Comparison of ENCODE assay signal across 19 cellular contexts in the genomic region with DNA sequence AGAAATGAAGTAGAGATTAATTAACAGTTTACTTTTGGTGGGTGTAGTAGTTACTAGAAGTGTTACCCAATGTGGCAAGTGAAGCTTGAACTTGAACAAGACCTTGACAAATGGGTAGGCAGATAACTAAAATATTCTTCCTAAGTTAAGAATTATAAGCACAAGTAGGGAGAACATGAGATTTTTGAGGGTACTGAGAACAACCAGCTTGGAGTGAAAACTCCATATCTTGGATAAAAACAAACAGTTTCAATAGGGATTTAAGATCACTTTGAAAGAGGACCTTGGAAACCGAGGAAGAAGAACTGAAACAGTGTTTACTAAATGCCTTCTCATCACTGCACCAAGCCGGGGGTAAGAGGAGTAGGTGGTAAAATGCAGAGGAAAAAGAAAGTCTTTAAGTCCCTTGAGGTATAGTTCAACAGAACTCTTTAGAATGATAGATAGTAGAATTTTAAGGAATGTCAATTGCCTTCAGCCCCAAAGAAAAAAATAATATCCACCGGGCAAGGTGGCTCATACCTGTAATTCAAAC.
"Had no signal": no experiment of that assay in that cellular context is flagged by ENCODE, and none has a peak within 500 bp of the region (broad histone marks: within the 10 kb centered on the region; RNA-seq: fewer than 3 reads in every experiment).

No MANE protein-coding gene starts in this region.

- H3K27me3 ChIP-seq: cardiac muscle cell, SJCRH30 had no signal

- H3K9me3 ChIP-seq: SJCRH30, SK-N-SH had no signal

- H3K4me1 ChIP-seq: SJCRH30 had no signal

- H3K36me3 ChIP-seq: cardiac muscle cell, WERI-Rb-1 had no signal

- H3K27ac ChIP-seq: cardiac muscle cell, PC-9, SJCRH30, WERI-Rb-1 had no signal

- DNase-seq: activated CD4-positive, alpha-beta T cell treated with anti-CD3 and anti-CD28 coated beads for 4 hours; activated CD8-positive, alpha-beta T cell treated with anti-CD3 and anti-CD28 coated beads for 36 hours; activated effector memory CD4-positive, alpha-beta T cell treated with Interleukin-2 at 50 U/mL for 16 hours; activated naive CD4-positive, alpha-beta T cell; activated T-cell treated with anti-CD3 and anti-CD28 coated beads, Interleukin-2, amount 50 U/mL, for 24 hours; NCI-H1105 treated with DMSO at 0.1 percent for 48 hours; NCI-H1436 treated with DMSO at 0.1 percent for 48 hours; NCI-H187; NCI-H2081 treated with DMSO at 0.1 percent for 48 hours; NCI-H446; NCI-H524; PC-9; SJCRH30; SK-N-SH; T-helper 1 cell; WERI-Rb-1 had no signal

- H3K4me3 ChIP-seq: cardiac muscle cell, PC-9, SJCRH30 had no signal

- H3K4me2 ChIP-seq: PC-9, SK-N-SH had no signal

- H3K9ac ChIP-seq: SK-N-SH had no signal

- H3K9me2 ChIP-seq: SK-N-SH had no signal

- H2AFZ ChIP-seq: PC-9 had no signal

- ATAC-seq: activated CD4-positive, CD25-positive, alpha-beta regulatory T cell treated with anti-CD3 and anti-CD28 coated beads, Interleukin-2, amount 50 U/mL, for 24 hours; activated CD8-positive, alpha-beta T cell treated with anti-CD3 and anti-CD28 coated beads for 36 hours; Right ventricle myocardium inferior had no signal
